8 cellular contexts compared by ENCODE assay signal in the genomic region with DNA sequence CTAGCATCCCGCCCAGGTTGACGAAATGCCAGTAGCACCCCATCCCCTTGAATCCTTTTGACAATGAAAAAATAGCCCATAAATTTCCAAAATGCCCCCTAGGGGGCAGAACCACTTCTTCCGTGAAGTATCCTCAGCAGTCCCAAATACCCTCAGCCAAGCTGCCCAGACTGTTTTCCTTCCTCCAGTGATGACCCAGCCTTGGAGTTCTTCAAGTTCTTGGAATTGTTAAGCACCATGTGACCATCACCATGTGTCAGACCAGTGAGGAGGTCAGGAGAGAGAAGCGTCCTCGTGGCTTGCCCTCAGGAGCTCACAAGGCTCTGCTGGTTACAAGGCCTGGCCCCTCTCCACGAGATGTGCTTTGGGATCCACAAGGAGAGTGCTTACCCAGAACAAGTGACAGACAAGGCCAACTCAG. TPM values are rescaled to one million over a fixed set of nuclear protein-coding genes. Genes with fewer than 3 reads are reported as not detected.
A peak's percentile ranks its signal among the peaks of the same experiment; 100 is the strongest.
DNase-seq lines count a peak whose midpoint lies in the region; ATAC-seq and TF ChIP-seq lines count a peak whose summit lies in the region.

No MANE protein-coding gene starts in this region.

- peak; percentile 69 for TF ChIP-seq CTCF in AG09319 (IDR thresholded peaks at IDR 0.05; ENCODE audit: low read depth, low read length)
- peak; percentile 59 for TF ChIP-seq CTCF in GM10248 (IDR thresholded peaks at IDR 0.05; ENCODE audit: control extremely low read depth, extremely low read depth, low read depth, missing control alignments)

- ATAC-seq in Right ventricle myocardium superior (ENCODE audit: poor library complexity): peak; percentile 70
- ATAC-seq in GM21390 (IDR thresholded peaks at IDR 0.05; ENCODE audit: unreplicated experiment): no peak
- ATAC-seq in HG03565 (IDR thresholded peaks at IDR 0.05; ENCODE audit: unreplicated experiment): no peak

- intact Hi-C loops in Right ventricle myocardium superior (cut with DNase I): no loop called here

- CTCF ChIA-PET in GM10248 (lab: Yijun Ruan, JAX): interaction anchor here (0.8 to 8.6 kb wide), 25 partner anchors 8 to 295 kb away, joined by 3 to 164 read pairs (median 5); partner anchors contain the start of genes CFAP65, DNAJB2, NHEJ1 and TUBA4B
- CTCF ChIA-PET in activated naive CD4-positive, alpha-beta T cell treated with anti-CD3 and anti-CD28 coated beads, Interleukin-2, amount 10 ng/mL, durations not matched to agents 7 days and 5 days (lab: Charles Lee): interaction anchor here (0.7 to 5.6 kb wide), 21 partner anchors 9 to 128 kb away, joined by 3 to 70 read pairs (median 4); partner anchors contain the start of genes GLB1L, NHEJ1, STK16 and ZFAND2B

- peak overlapping the region; percentile 77 for H3K27ac Mint-ChIP-seq in activated naive CD4-positive, alpha-beta T cell treated with anti-CD3 and anti-CD28 coated beads, Interleukin-2, amount 10 ng/mL, durations not matched to agents 7 days and 5 days

- peak; percentile 63 for DNase-seq in AG09319 (ENCODE audit: extremely low read depth, low read depth)
- peak; percentile 46 for DNase-seq in GM10248 (ENCODE audit: extremely low spot score)
- DNase-seq in NCI-H2171 treated with DMSO at 0.1 percent for 48 hours (lab: John Stamatoyannopoulos, UW): peak; percentile 11
- DNase-seq in activated naive CD4-positive, alpha-beta T cell treated with anti-CD3 and anti-CD28 coated beads, Interleukin-2, amount 10 ng/mL, durations not matched to agents 7 days and 5 days: peak; percentile 36
- peak; percentile 66 for DNase-seq in Right ventricle myocardium superior
- peak; percentile 67 for DNase-seq in pons (ENCODE audit: low spot score)

- peaks cover 30% of the 10 kb centered on the region for H3K4me1 Mint-ChIP-seq in activated naive CD4-positive, alpha-beta T cell treated with anti-CD3 and anti-CD28 coated beads, Interleukin-2, amount 10 ng/mL, durations not matched to agents 7 days and 5 days

- no peaks in the 10 kb centered on the region for H3K9me3 Mint-ChIP-seq in activated naive CD4-positive, alpha-beta T cell treated with anti-CD3 and anti-CD28 coated beads, Interleukin-2, amount 10 ng/mL, durations not matched to agents 7 days and 5 days

- peaks cover 27% of the 10 kb centered on the region for H3K36me3 Mint-ChIP-seq in activated naive CD4-positive, alpha-beta T cell treated with anti-CD3 and anti-CD28 coated beads, Interleukin-2, amount 10 ng/mL, durations not matched to agents 7 days and 5 days

- H3K4me3 Mint-ChIP-seq in activated naive CD4-positive, alpha-beta T cell treated with anti-CD3 and anti-CD28 coated beads, Interleukin-2, amount 10 ng/mL, durations not matched to agents 7 days and 5 days: no peak overlapping the region

- POLR2A ChIA-PET in GM10248 (lab: Yijun Ruan, JAX): no interaction called here

- H3K27me3 Mint-ChIP-seq in activated naive CD4-positive, alpha-beta T cell treated with anti-CD3 and anti-CD28 coated beads, Interleukin-2, amount 10 ng/mL, durations not matched to agents 7 days and 5 days: no peaks in the 10 kb centered on the region

RNA-seq across cellular contexts. Expression of gene SLC23A3, which starts 1.4 kb away (rescaled TPM):
- 1.4 TPM for total RNA-seq in Right ventricle myocardium superior

RNA-seq across cellular contexts. Expression of gene CNPPD1, which starts 5.5 kb away (rescaled TPM):
- 69.3 TPM for total RNA-seq in Right ventricle myocardium superior

RNA-seq across cellular contexts. Expression of gene RETREG2, which starts 6.8 kb away (rescaled TPM):
- 36.8 TPM for total RNA-seq in Right ventricle myocardium superior

RNA-seq across cellular contexts. Expression of gene NHEJ1, which starts 10.6 kb away (rescaled TPM):
- 7.5 TPM for total RNA-seq in Right ventricle myocardium superior

RNA-seq across cellular contexts. Expression of gene ZFAND2B, which starts 35.3 kb away (rescaled TPM):
- total RNA-seq in Right ventricle myocardium superior: 21.3 TPM

Comparison
In these comparisons a context has a peak if more than half of its experiments do, and no peak if none do; other contexts are left out.
1. DNase-seq: peak in every context shown above with its lines; median percentile 67 in pons; 66 in Right ventricle myocardium superior; 63 in AG09319; 46 in GM10248; 36 in activated naive CD4-positive, alpha-beta T cell treated with anti-CD3 and anti-CD28 coated beads, Interleukin-2, amount 10 ng/mL, durations not matched to agents 7 days and 5 days; 11 in NCI-H2171 treated with DMSO at 0.1 percent for 48 hours.